Comparison of ENCODE assay signal across 8 cellular contexts in the genomic region with DNA sequence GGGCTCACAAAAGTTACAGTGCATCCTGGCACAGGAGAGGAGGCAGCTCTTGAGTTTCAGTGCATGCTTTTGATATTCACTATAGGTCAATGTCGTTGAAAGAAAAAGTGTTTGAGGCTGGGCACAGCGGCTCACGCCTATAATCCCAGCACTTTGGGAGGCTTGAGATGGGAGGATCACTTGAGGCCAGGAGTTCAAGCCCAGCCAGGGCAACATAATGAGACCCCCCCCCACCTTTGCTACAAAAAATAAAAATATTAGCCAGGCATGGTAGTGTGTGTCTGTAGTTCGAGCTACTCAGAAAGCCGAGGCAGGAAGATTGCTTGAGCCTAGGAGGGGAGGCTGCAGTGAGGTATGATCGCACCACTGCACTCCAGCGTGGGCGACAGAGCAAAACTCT. TPM values are rescaled to one million over a fixed set of nuclear protein-coding genes. Genes with fewer than 3 reads are reported as not detected.
"Had no signal": no experiment of that assay in that cellular context is flagged by ENCODE, and none has a peak within 500 bp of the region (broad histone marks: within the 10 kb centered on the region; RNA-seq: fewer than 3 reads in every experiment).

No MANE protein-coding gene starts in this region.

RNA-seq across cellular contexts. Expression of gene SPDYE2B, which starts 32.0 kb away (rescaled TPM):
- total RNA-seq: activated B cell treated with CpG ODN at 0.5 μM for 24 hours; activated CD4-positive, alpha-beta memory T cell treated with anti-CD3 and anti-CD28 coated beads for 36 hours; activated CD4-positive, alpha-beta T cell treated with anti-CD3 and anti-CD28 coated beads, Interleukin-2, amount 10 ng/mL, durations not matched to agents 7 days and 5 days; activated T-cell treated with anti-CD3 and anti-CD28 coated beads, Interleukin-2, amount 50 U/mL, for 4 hours; astrocyte; cardiac muscle cell; SK-MEL-5; T-helper 17 cell had no signal
